In genomic region chr14:61476737-61477410, GRCh38 we compare ENCODE assay signal across 8 cellular contexts.
DNase-seq lines count a peak whose midpoint lies in the region; ATAC-seq and TF ChIP-seq lines count a peak whose summit lies in the region.

No MANE protein-coding gene starts in this region.

- H3K36me3 Mint-ChIP-seq in immature natural killer cell, result peaks cover 17 to 26% (median 19%) of the 10 kb centered on the region in 3 donors

- peaks cover 94 to 100% of the 10 kb centered on the region in 2 donors for H3K4me1 Mint-ChIP-seq in immature natural killer cell

- peak overlapping the region in 1 of 4 donors; percentile 6 for H3K4me3 ChIP-seq in adrenal gland

- H3K4me3 Mint-ChIP-seq in immature natural killer cell, result peak overlapping the region; percentile 46 to 74 (median 54)

- H3K36me3 ChIP-seq in adrenal gland (replicated peaks in 1 of 2), result no peaks in the 10 kb centered on the region

- H3K27me3 ChIP-seq in adrenal gland, result no peaks in the 10 kb centered on the region

- H3K27ac Mint-ChIP-seq in immature natural killer cell, result peak overlapping the region in 5 of 6 donors; percentile 94 to 100 (median 99)

- no peaks in the 10 kb centered on the region for H3K9me3 ChIP-seq in adrenal gland (replicated peaks in 1 of 3)

- H3K27ac ChIP-seq in adrenal gland, result peak overlapping the region; percentile 68 to 95 (median 89)

- TF ChIP-seq POLR2A in Raji (IDR thresholded peaks at IDR 0.05; ENCODE audit: insufficient read depth, low read depth, low read length) (peak; percentile 66), adrenal gland (IDR thresholded peaks at IDR 0.05) (peak; percentile 27 to 53)

- DNase-seq in adrenal gland, result peak in 6 of 7 donors; percentile 45 to 91 (median 72)
- DNase-seq in immature natural killer cell, result peak; percentile 87 to 92 (median 90)
- peak; percentile 62 for DNase-seq in stimulated activated CD4-positive, alpha-beta T cell treated with anti-CD3 and anti-CD28 coated beads, Interleukin-4, amount 100 ng/mL, for 24 hours
- DNase-seq in RPMI8226, result no peak
- DNase-seq in DMS79 treated with DMSO at 0.1 percent for 48 hours (lab: John Stamatoyannopoulos, UW), result no peak
- DNase-seq in NCI-H82 treated with DMSO at 0.1 percent for 48 hours (lab: John Stamatoyannopoulos, UW; ENCODE audit: unreplicated experiment), result no peak

- intact Hi-C loops in adrenal gland (cut with DNase I), result loop anchor here (10.0 kb wide), 2 partner anchors 78 to 218 kb away; partner anchors contain the start of gene HIF1A (in 2 of the 2)

- TF ChIP-seq CTCF in adrenal gland (IDR thresholded peaks at IDR 0.05), result no peak

- H3K27me3 Mint-ChIP-seq in immature natural killer cell (ENCODE audit: low read depth in 3 of 3), result peaks cover 24 to 47% (median 47%) of the 10 kb centered on the region in 3 donors

- ATAC-seq in GM18907 (IDR thresholded peaks at IDR 0.05; ENCODE audit: unreplicated experiment), result peak; percentile 32

- 8 to 16% (median 10%) methylated on average over 6 of the region's 6 CpGs for WGBS in adrenal gland, 4 donors

- no peaks in the 10 kb centered on the region for H3K9me3 Mint-ChIP-seq in immature natural killer cell

- H3K4me1 ChIP-seq in adrenal gland (replicated peaks in 1 of 2), result peaks cover 32 to 64% of the 10 kb centered on the region in 2 donors

Comparison
In these comparisons a context has a peak if more than half of its experiments do, and no peak if none do; other contexts are left out.
1. DNase-seq: peak in adrenal gland (6 of 7), immature natural killer cell (3 of 3) and stimulated activated CD4-positive, alpha-beta T cell treated with anti-CD3 and anti-CD28 coated beads, Interleukin-4, amount 100 ng/mL, for 24 hours (single experiment); none in RPMI8226 (single experiment), DMS79 treated with DMSO at 0.1 percent for 48 hours (single experiment) and NCI-H82 treated with DMSO at 0.1 percent for 48 hours (single experiment).